ENCODE assay signal across 16 cellular contexts in genomic region chr6:81814365-81815109, GRCh38.
A peak's percentile ranks its signal among the peaks of the same experiment; 100 is the strongest.
DNase-seq lines count a peak whose midpoint lies in the region; ATAC-seq and TF ChIP-seq lines count a peak whose summit lies in the region.
"Had no signal": no experiment of that assay in that cellular context is flagged by ENCODE, and none has a peak within 500 bp of the region (broad histone marks: within the 10 kb centered on the region; RNA-seq: fewer than 3 reads in every experiment).

No MANE protein-coding gene starts in this region.

- H3K9me3 ChIP-seq in SJSA1 (replicated peaks), result no peaks in the 10 kb centered on the region
- H3K9me3 ChIP-seq in upper lobe of right lung, result no peaks in the 10 kb centered on the region
- H3K9me3 ChIP-seq in thyroid gland, result no peaks in the 10 kb centered on the region
- no peaks in the 10 kb centered on the region for H3K9me3 ChIP-seq in WERI-Rb-1 (ENCODE audit: severe bottlenecking)
- H3K9me3 ChIP-seq in adrenal gland (replicated peaks in 1 of 3), result no peaks in the 10 kb centered on the region
- H3K9me3 ChIP-seq: ascending aorta, Peyer's patch had no signal

- 56 to 72% methylated on average over 2 of the region's 2 CpGs for WGBS in thyroid gland, 2 donors
- WGBS in adrenal gland, 4 donors, result 48 to 82% (median 56%) methylated on average over 2 of the region's 2 CpGs

- TF ChIP-seq CTCF in foreskin fibroblast (IDR thresholded peaks at IDR 0.05; ENCODE audit: low read depth, low read length) (no peak), upper lobe of right lung (IDR thresholded peaks at IDR 0.05) (no peak), thyroid gland (IDR thresholded peaks at IDR 0.05) (no peak), WERI-Rb-1 (IDR thresholded peaks at IDR 0.05; ENCODE audit: low read depth, low read length) (no peak), adrenal gland (IDR thresholded peaks at IDR 0.05) (no peak)

- TF ChIP-seq POLR2A in thyroid gland (IDR thresholded peaks at IDR 0.05), result no peak
- no peak for TF ChIP-seq POLR2A in adrenal gland (IDR thresholded peaks at IDR 0.05)

- intact Hi-C loops in upper lobe of right lung (cut with DNase I) (no loop called here), thyroid gland (cut with DNase I) (no loop called here), adrenal gland (cut with DNase I) (no loop called here)

- H3K4me3 ChIP-seq in SJSA1 (no peak overlapping the region), foreskin fibroblast (ENCODE audit: low read depth in 1 of 2, low read length in 2 of 2) (no peak overlapping the region), upper lobe of right lung (no peak overlapping the region), thyroid gland (replicated peaks in 1 of 3) (no peak overlapping the region), WERI-Rb-1 (ENCODE audit: low read depth, low read length) (no peak overlapping the region), adrenal gland (no peak overlapping the region)
- H3K4me3 ChIP-seq: ascending aorta, Peyer's patch, skin epidermis had no signal

- H3K27ac ChIP-seq in SJSA1, result peak overlapping the region; percentile 32; the same call in 1 of the 2 replicates
- peak overlapping the region; percentile 30 for H3K27ac ChIP-seq in upper lobe of right lung
- H3K27ac ChIP-seq in thyroid gland, result no peak overlapping the region
- H3K27ac ChIP-seq in WERI-Rb-1, result no peak overlapping the region
- H3K27ac ChIP-seq in adrenal gland, result no peak overlapping the region
- H3K27ac ChIP-seq: ascending aorta, Peyer's patch, skin epidermis had no signal

- peak; percentile 13 to 21 for DNase-seq in NOMO-1 (lab: John Stamatoyannopoulos, UW; ENCODE audit: unreplicated experiment in 2 of 2)
- DNase-seq in NOMO-1 treated with DMSO at 0.1 percent for 48 hours (lab: John Stamatoyannopoulos, UW; ENCODE audit: unreplicated experiment), result no peak
- no peak for DNase-seq in SJSA1 (ENCODE audit: low read depth in 1 of 2, low spot score in 2 of 2)
- peak; percentile 64 to 81 for DNase-seq in foreskin fibroblast
- no peak for DNase-seq in upper lobe of right lung
- no peak for DNase-seq in thyroid gland
- DNase-seq in WERI-Rb-1, result no peak
- DNase-seq in adrenal gland, result no peak
- DNase-seq: 8988T; activated T-cell treated with anti-CD3 and anti-CD28 coated beads, Interleukin-2, amount 50 U/mL, for 4 hours; left cardiac atrium; NCI-H1417 treated with DMSO at 0.1 percent for 48 hours; Peyer's patch; T-helper 1 cell had no signal

- peak; percentile 87 for ATAC-seq in upper lobe of right lung
- ATAC-seq: activated T-cell treated with anti-CD3 and anti-CD28 coated beads, Interleukin-2, amount 50 U/mL, for 4 hours had no signal

- peaks cover 6% of the 10 kb centered on the region for H3K4me1 ChIP-seq in SJSA1 (replicated peaks)
- peaks cover 4% of the 10 kb centered on the region for H3K4me1 ChIP-seq in upper lobe of right lung
- no peaks in the 10 kb centered on the region for H3K4me1 ChIP-seq in thyroid gland
- peaks cover 0 to 15% of the 10 kb centered on the region in 2 donors for H3K4me1 ChIP-seq in adrenal gland (replicated peaks in 1 of 2)
- H3K4me1 ChIP-seq: Peyer's patch had no signal

- H3K36me3 ChIP-seq in SJSA1 (no peaks in the 10 kb centered on the region), upper lobe of right lung (no peaks in the 10 kb centered on the region), thyroid gland (no peaks in the 10 kb centered on the region), WERI-Rb-1 (no peaks in the 10 kb centered on the region), adrenal gland (replicated peaks in 1 of 2) (no peaks in the 10 kb centered on the region)
- H3K36me3 ChIP-seq: ascending aorta, Peyer's patch had no signal

- H3K27me3 ChIP-seq in SJSA1 (replicated peaks) (no peaks in the 10 kb centered on the region), upper lobe of right lung (no peaks in the 10 kb centered on the region), thyroid gland (no peaks in the 10 kb centered on the region), WERI-Rb-1 (ENCODE audit: insufficient read depth, low read depth, severe bottlenecking) (no peaks in the 10 kb centered on the region), adrenal gland (no peaks in the 10 kb centered on the region)
- H3K27me3 ChIP-seq: ascending aorta, Peyer's patch had no signal

Comparison
In these comparisons a context has a peak if more than half of its experiments do, and no peak if none do; other contexts are left out.
1. DNase-seq: peak in NOMO-1 (2 of 2) and foreskin fibroblast (2 of 2); none in NOMO-1 treated with DMSO at 0.1 percent for 48 hours (single experiment), SJSA1 (0 of 2), upper lobe of right lung (single experiment), thyroid gland (0 of 2), WERI-Rb-1 (single experiment) and adrenal gland (0 of 7).
2. H3K27ac ChIP-seq: peak in SJSA1 (single experiment) and upper lobe of right lung (single experiment); none in thyroid gland (0 of 3), WERI-Rb-1 (single experiment) and adrenal gland (0 of 5).